In the genomic region with DNA sequence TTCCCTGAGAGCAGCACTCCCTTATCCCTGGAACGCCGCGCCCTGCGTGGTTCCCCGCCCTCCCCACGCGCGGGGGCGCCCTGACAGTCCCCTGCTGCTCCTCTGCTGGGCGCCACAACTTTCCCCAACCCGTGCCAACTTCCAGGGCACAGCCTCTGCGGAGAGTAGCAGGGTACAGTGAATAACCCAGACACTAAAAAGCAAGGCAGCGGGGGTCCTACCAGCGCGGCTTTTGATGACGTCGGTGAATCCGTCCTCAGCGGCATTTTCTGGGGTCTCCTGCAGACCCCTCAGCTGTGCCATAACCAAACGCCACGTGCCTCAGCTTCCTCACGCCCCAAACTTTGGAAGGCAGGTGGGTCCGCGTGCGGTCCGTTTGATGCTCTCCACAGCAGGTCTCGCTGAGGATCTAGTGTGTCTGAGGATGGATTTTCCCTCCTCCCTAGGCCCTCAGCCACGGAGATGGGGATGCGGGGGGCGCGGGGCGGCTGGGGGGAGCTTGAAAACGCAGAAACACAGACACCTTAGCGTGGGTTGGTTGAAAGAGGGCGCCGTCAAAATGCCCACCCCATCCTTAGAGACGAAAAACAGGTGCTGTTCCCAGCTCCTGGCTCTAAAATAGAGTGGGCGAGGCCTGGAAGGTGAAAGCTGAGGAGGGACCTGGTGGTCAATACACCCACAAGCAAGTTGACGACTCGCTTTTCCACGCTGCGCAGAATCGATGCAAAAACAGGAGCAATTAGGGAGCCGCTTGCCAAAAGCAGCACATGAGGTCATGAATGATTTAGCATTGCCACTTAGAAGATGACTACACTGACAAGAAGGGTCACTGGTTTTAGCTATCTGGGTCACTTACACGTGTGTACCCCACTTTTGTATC, we compare ENCODE assay signal across 11 cellular contexts.
DNase-seq lines count a peak whose midpoint lies in the region; ATAC-seq and TF ChIP-seq lines count a peak whose summit lies in the region.
"Had no signal": no experiment of that assay in that cellular context is flagged by ENCODE, and none has a peak within 500 bp of the region (broad histone marks: within the 10 kb centered on the region; RNA-seq: fewer than 3 reads in every experiment).

No MANE protein-coding gene starts in this region.

- TF ChIP-seq CTCF in PC-3 (conservative IDR thresholded peaks at IDR 0.05; ENCODE audit: low read depth, low read length) (no peak), gastroesophageal sphincter (IDR thresholded peaks at IDR 0.05) (no peak), nephron (IDR thresholded peaks at IDR 0.05; ENCODE audit: unreplicated experiment in 3 of 3) (no peak), tibial artery (IDR thresholded peaks at IDR 0.05) (no peak), BE2C (IDR thresholded peaks at IDR 0.05; ENCODE audit: low read depth, low read length) (no peak)

- intact Hi-C loops in PC-3 (cut with micrococcal nuclease) (no loop called here), tibial artery (cut with DNase I; ENCODE audit: low total_unique reads) (no loop called here)

- no peak for TF ChIP-seq POLR2A in gastroesophageal sphincter (IDR thresholded peaks at IDR 0.05)

- whole genome bisulfite sequencing in gastroesophageal sphincter (ENCODE audit: low coverage in 1 of 2), 2 donors = 0 to 30% methylated on average over 2 of the region's 45 CpGs

- POLR2A ChIA-PET in PC-3 (lab: Charles Lee; ENCODE audit: unreplicated experiment) = no interaction called here

- peaks cover 13% of the 10 kb centered on the region for H3K27me3 Mint-ChIP-seq in nephron (ENCODE audit: low read depth)
- H3K27me3 Mint-ChIP-seq: naive thymus-derived CD8-positive, alpha-beta T cell had no signal

- H3K4me2 ChIP-seq in PC-3 (ENCODE audit: low read length) = 0 out of 2 replicates have a peak overlapping the region, but pooled peaks have one; percentile 75

- H3K4me1 ChIP-seq in PC-3 (ENCODE audit: insufficient read depth, low read length) (no peaks in the 10 kb centered on the region), gastroesophageal sphincter (no peaks in the 10 kb centered on the region), tibial artery (no peaks in the 10 kb centered on the region), BE2C (no peaks in the 10 kb centered on the region)

- no TSS peak for BruUV-seq in PC-3 (replicated peaks; lab: Mats Ljungman, UMichigan)

- peak overlapping the region; percentile 57 to 78 (median 69) for H3K27ac Mint-ChIP-seq in nephron
- H3K27ac Mint-ChIP-seq: naive thymus-derived CD8-positive, alpha-beta T cell had no signal

- H3K9me2 ChIP-seq in PC-3 (replicated peaks; ENCODE audit: low read length) = no peaks in the 10 kb centered on the region

- H3K9me3 ChIP-seq in PC-3 (ENCODE audit: low read length) (no peaks in the 10 kb centered on the region), gastroesophageal sphincter (no peaks in the 10 kb centered on the region), tibial artery (no peaks in the 10 kb centered on the region), BE2C (no peaks in the 10 kb centered on the region)

- DNase-seq in PC-3 = no peak
- peak in 1 of 2 donors; percentile 60 for DNase-seq in tibial artery
- no peak for DNase-seq in NCI-H2107 treated with DMSO at 0.1 percent for 48 hours (lab: John Stamatoyannopoulos, UW; ENCODE audit: unreplicated experiment)
- no peak for DNase-seq in AML-193 (lab: John Stamatoyannopoulos, UW)
- DNase-seq in AG08395 (ENCODE audit: low spot score) = no peak
- no peak for DNase-seq in BE2C
- DNase-seq: GM23248; naive thymus-derived CD8-positive, alpha-beta T cell; NCI-H1105 had no signal

- no peaks in the 10 kb centered on the region for H3K9me3 Mint-ChIP-seq in nephron

- H3K27ac ChIP-seq in PC-3 (ENCODE audit: low read length) = no peak overlapping the region
- peak overlapping the region in 2 of 4 donors; percentile 29 to 61 for H3K27ac ChIP-seq in gastroesophageal sphincter
- peak overlapping the region; percentile 76 for H3K27ac ChIP-seq in tibial artery
- H3K27ac ChIP-seq: GM23248 had no signal

- peak overlapping the region; percentile 83 to 90 (median 89) for H3K4me3 Mint-ChIP-seq in nephron

- H3K36me3 ChIP-seq in PC-3 (ENCODE audit: low read depth, low read length) (no peaks in the 10 kb centered on the region), gastroesophageal sphincter (no peaks in the 10 kb centered on the region), tibial artery (no peaks in the 10 kb centered on the region), BE2C (no peaks in the 10 kb centered on the region)

- TF ChIP-seq EP300 in gastroesophageal sphincter (IDR thresholded peaks at IDR 0.05) = no peak

- no peaks in the 10 kb centered on the region for H3F3A ChIP-seq in PC-3 (ENCODE audit: low read length, unreplicated experiment)

- H3K36me3 Mint-ChIP-seq in nephron (ENCODE audit: low read depth) = no peaks in the 10 kb centered on the region
- H3K36me3 Mint-ChIP-seq: naive thymus-derived CD8-positive, alpha-beta T cell had no signal

- H3K4me1 Mint-ChIP-seq in nephron = peaks cover 17% of the 10 kb centered on the region
- H3K4me1 Mint-ChIP-seq: naive thymus-derived CD8-positive, alpha-beta T cell had no signal

- no peaks in the 10 kb centered on the region for H3K79me2 ChIP-seq in PC-3 (ENCODE audit: low read length)

- H3K9ac ChIP-seq in PC-3 (ENCODE audit: low read length) = no peak overlapping the region
- H3K9ac ChIP-seq: GM23248 had no signal

- H3K27me3 ChIP-seq in PC-3 (ENCODE audit: low read length) (no peaks in the 10 kb centered on the region), gastroesophageal sphincter (no peaks in the 10 kb centered on the region), tibial artery (no peaks in the 10 kb centered on the region), BE2C (no peaks in the 10 kb centered on the region)

- ATAC-seq in PC-3 = no peak
- ATAC-seq in gastroesophageal sphincter = no peak
- ATAC-seq: naive thymus-derived CD8-positive, alpha-beta T cell had no signal

- H3K4me3 ChIP-seq in PC-3 (ENCODE audit: low read length) = no peak overlapping the region
- H3K4me3 ChIP-seq in gastroesophageal sphincter = peak overlapping the region; percentile 31 to 47
- peak overlapping the region; percentile 57 to 65 for H3K4me3 ChIP-seq in tibial artery
- H3K4me3 ChIP-seq in BE2C (ENCODE audit: low read depth, low read length) = no peak overlapping the region
- H3K4me3 ChIP-seq: GM23248 had no signal

- no peak overlapping the region for H2AFZ ChIP-seq in PC-3 (ENCODE audit: low read length)
- H2AFZ ChIP-seq: GM23248 had no signal

- CTCF ChIA-PET in PC-3 (lab: Charles Lee) = no interaction called here

- no peaks in the 10 kb centered on the region for H4K20me1 ChIP-seq in PC-3 (ENCODE audit: low read length)

Comparison
In these comparisons a context has a peak if more than half of its experiments do, and no peak if none do; other contexts are left out.
1. H3K4me3 ChIP-seq: peak in gastroesophageal sphincter (2 of 2) and tibial artery (2 of 2); none in PC-3 (single experiment) and BE2C (single experiment).